In the genomic region with DNA sequence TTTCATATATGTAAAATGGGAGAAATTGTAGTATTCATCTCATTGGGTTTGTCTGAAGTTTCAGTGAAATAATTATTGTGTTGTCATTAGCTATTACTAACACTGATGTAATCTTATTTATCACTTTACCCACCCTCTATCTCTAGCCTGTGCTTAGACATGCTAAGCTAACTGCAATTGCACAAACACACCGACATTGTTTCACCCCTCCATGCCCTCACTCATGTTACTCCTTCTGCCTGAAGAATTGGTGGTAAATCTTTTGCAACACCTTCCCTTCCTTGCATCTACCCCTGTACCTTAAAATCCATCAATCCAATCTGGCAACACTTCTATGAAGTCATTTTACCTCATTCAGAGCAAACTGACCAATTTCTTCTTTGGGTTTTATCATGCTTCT, we compare ENCODE assay signal across 27 cellular contexts.
"Had no signal": no experiment of that assay in that cellular context is flagged by ENCODE, and none has a peak within 500 bp of the region (broad histone marks: within the 10 kb centered on the region; RNA-seq: fewer than 3 reads in every experiment).

No MANE protein-coding gene starts in this region.

- H3K4me3 ChIP-seq: adrenal gland, ascending aorta, breast epithelium, esophagus squamous epithelium had no signal

- H3K9me3 ChIP-seq: adrenal gland, ascending aorta, breast epithelium, esophagus squamous epithelium had no signal

- ATAC-seq: activated naive CD8-positive, alpha-beta T cell treated with anti-CD3 and anti-CD28 coated beads, Interleukin-2, amount 50 U/mL, for 24 hours; effector memory CD8-positive, alpha-beta T cell had no signal

- FAIRE-seq: colon, frontal cortex had no signal

- H3K4me1 ChIP-seq: adrenal gland, ascending aorta, breast epithelium, esophagus squamous epithelium had no signal

- H3K36me3 ChIP-seq: adrenal gland, ascending aorta, breast epithelium, esophagus squamous epithelium had no signal

- H3K27ac ChIP-seq: adrenal gland, ascending aorta, breast epithelium, epithelial cell of prostate, esophagus squamous epithelium had no signal

- DNase-seq: activated CD4-positive, alpha-beta T cell treated with anti-CD3 and anti-CD28 coated beads for 36 hours; activated CD4-positive, alpha-beta T cell treated with anti-CD3 and anti-CD28 coated beads, Interleukin-2, amount 10 ng/mL, durations not matched to agents 7 days and 5 days; activated CD4-positive, alpha-beta T cell treated with anti-CD3 and anti-CD28 coated beads, Interleukin-2, amount 50 U/mL, for 48 hours; activated CD4-positive, CD25-positive, alpha-beta regulatory T cell; activated CD4-positive, CD25-positive, alpha-beta regulatory T cell treated with anti-CD3 and anti-CD28 coated beads, Interleukin-2, amount 50 U/mL, for 72 hours; activated CD8-positive, alpha-beta memory T cell treated with anti-CD3 and anti-CD28 coated beads, Interleukin-2, amount 10 ng/mL, durations not matched to agents 7 days and 5 days; activated CD8-positive, alpha-beta memory T cell treated with anti-CD3 and anti-CD28 coated beads, Interleukin-2, amount 50 U/mL, for 4 hours; activated CD8-positive, alpha-beta T cell treated with anti-CD3 and anti-CD28 coated beads for 36 hours; activated effector memory CD4-positive, alpha-beta T cell treated with anti-CD3 and anti-CD28 coated beads, Interleukin-2, amount 50 U/mL, for 16 hours; activated naive CD4-positive, alpha-beta T cell treated with anti-CD3 and anti-CD28 coated beads for 36 hours; activated naive CD8-positive, alpha-beta T cell treated with anti-CD3 and anti-CD28 coated beads for 36 hours; activated naive CD8-positive, alpha-beta T cell treated with anti-CD3 and anti-CD28 coated beads, Interleukin-2, amount 50 U/mL, for 24 hours; activated T-cell treated with anti-CD3 and anti-CD28 coated beads, Interleukin-2, amount 50 U/mL, for 1 hour; activated T-cell treated with anti-CD3 and anti-CD28 coated beads, Interleukin-2, amount 50 U/mL, for 48 hours; adrenal gland; cortex of kidney; dermis blood vessel endothelial cell; effector CD4-positive, alpha-beta T cell; effector memory CD8-positive, alpha-beta T cell; esophagus squamous epithelium; head of caudate nucleus; T-helper 2 cell had no signal

- H3K27me3 ChIP-seq: adrenal gland, ascending aorta, breast epithelium, esophagus squamous epithelium had no signal
